ENCODE assay signal across 12 cellular contexts in genomic region chr2:207459990-207460757, GRCh38.
DNase-seq lines count a peak whose midpoint lies in the region; ATAC-seq and TF ChIP-seq lines count a peak whose summit lies in the region.
"Had no signal": no experiment of that assay in that cellular context is flagged by ENCODE, and none has a peak within 500 bp of the region (broad histone marks: within the 10 kb centered on the region; RNA-seq: fewer than 3 reads in every experiment).

No MANE protein-coding gene starts in this region.

- peaks cover 19% of the 10 kb centered on the region for H3K4me1 ChIP-seq in GM23248 (ENCODE audit: insufficient read depth)
- H3K4me1 ChIP-seq in spleen, result peaks cover 0 to 7% (median 0%) of the 10 kb centered on the region in 6 donors

- H3K9me3 ChIP-seq in GM23248 (ENCODE audit: low read depth) (no peaks in the 10 kb centered on the region), spleen (no peaks in the 10 kb centered on the region)

- ATAC-seq in GM18907 (IDR thresholded peaks at IDR 0.05; ENCODE audit: unreplicated experiment) (peak; percentile 84), GM21619 (IDR thresholded peaks at IDR 0.05; ENCODE audit: unreplicated experiment) (peak; percentile 79), HG03354 (IDR thresholded peaks at IDR 0.05; ENCODE audit: poor library complexity, severe bottlenecking, unreplicated experiment) (peak; percentile 69), memory B cell (ENCODE audit: low read depth) (peak; percentile 78)

- H3K9me3 Mint-ChIP-seq in memory B cell, result no peaks in the 10 kb centered on the region
- H3K9me3 Mint-ChIP-seq: activated naive CD8-positive, alpha-beta T cell treated with anti-CD3 and anti-CD28 coated beads, Interleukin-2, amount 10 ng/mL, durations not matched to agents 7 days and 5 days had no signal

- H3K79me2 ChIP-seq in GM23248 (ENCODE audit: insufficient read depth), result no peaks in the 10 kb centered on the region

- DNase-seq in memory B cell (ENCODE audit: low spot score in 2 of 2) (no peak), AG08395 (ENCODE audit: low spot score) (no peak), KG1 (lab: John Stamatoyannopoulos, UW) (no peak), GM23248 (no peak), spleen (no peak)
- DNase-seq: activated CD4-positive, CD25-positive, alpha-beta regulatory T cell; activated naive CD8-positive, alpha-beta T cell treated with anti-CD3 and anti-CD28 coated beads, Interleukin-2, amount 10 ng/mL, durations not matched to agents 7 days and 5 days; hippocampal formation; NCI-H187 had no signal

- H3K4me3 Mint-ChIP-seq in memory B cell, result no peak overlapping the region
- H3K4me3 Mint-ChIP-seq: activated naive CD8-positive, alpha-beta T cell treated with anti-CD3 and anti-CD28 coated beads, Interleukin-2, amount 10 ng/mL, durations not matched to agents 7 days and 5 days had no signal

- no peak overlapping the region for H3K9ac ChIP-seq in GM23248

- peaks cover 10% of the 10 kb centered on the region for H3K36me3 Mint-ChIP-seq in memory B cell
- H3K36me3 Mint-ChIP-seq: activated naive CD8-positive, alpha-beta T cell treated with anti-CD3 and anti-CD28 coated beads, Interleukin-2, amount 10 ng/mL, durations not matched to agents 7 days and 5 days had no signal

- TF ChIP-seq CTCF in spleen (IDR thresholded peaks at IDR 0.05 in 8 of 11, conservative IDR thresholded peaks at IDR 0.05 in 3 of 11), result no peak

- intact Hi-C loops in spleen (cut with DNase I; ENCODE audit: low total_unique reads), result no loop called here

- no peaks in the 10 kb centered on the region for H4K20me1 ChIP-seq in GM23248 (ENCODE audit: insufficient read depth)

- no peak overlapping the region for H2AFZ ChIP-seq in GM23248

- H3K27me3 ChIP-seq in GM23248 (replicated peaks; ENCODE audit: insufficient read depth) (no peaks in the 10 kb centered on the region), spleen (replicated peaks in 1 of 7) (no peaks in the 10 kb centered on the region)

- H3K4me2 ChIP-seq in GM23248 (ENCODE audit: unreplicated experiment), result no peak overlapping the region

- no peaks in the 10 kb centered on the region for H3K27me3 Mint-ChIP-seq in memory B cell
- H3K27me3 Mint-ChIP-seq: activated naive CD8-positive, alpha-beta T cell treated with anti-CD3 and anti-CD28 coated beads, Interleukin-2, amount 10 ng/mL, durations not matched to agents 7 days and 5 days had no signal

- H3K4me3 ChIP-seq in GM23248 (no peak overlapping the region), spleen (no peak overlapping the region)

- 56 to 60% methylated on average over 7 of the region's 7 CpGs for WGBS in GM23248 (ENCODE audit: low coverage in 1 of 2, low lambda C conversion rate in 2 of 2, missing lambda C conversion rate in 2 of 2), 2 experiments
- 62 to 78% (median 67%) methylated on average over 7 of the region's 7 CpGs for WGBS in spleen, 5 donors

- no peak overlapping the region for H3K27ac ChIP-seq in GM23248
- no peak overlapping the region for H3K27ac ChIP-seq in spleen

- peaks cover 15% of the 10 kb centered on the region; the same call in 1 of the 2 replicates for H3F3A ChIP-seq in GM23248 (ENCODE audit: insufficient read depth)

- no peak for TF ChIP-seq POLR2A in spleen (IDR thresholded peaks at IDR 0.05)

- peak overlapping the region; percentile 45 for H3K27ac Mint-ChIP-seq in memory B cell
- H3K27ac Mint-ChIP-seq: activated naive CD8-positive, alpha-beta T cell treated with anti-CD3 and anti-CD28 coated beads, Interleukin-2, amount 10 ng/mL, durations not matched to agents 7 days and 5 days had no signal

- no peaks in the 10 kb centered on the region for H3K36me3 ChIP-seq in GM23248 (ENCODE audit: low read depth)
- H3K36me3 ChIP-seq in spleen, result no peaks in the 10 kb centered on the region

- no peaks in the 10 kb centered on the region for H3K9me2 ChIP-seq in GM23248 (ENCODE audit: insufficient read depth)

- peaks cover 8% of the 10 kb centered on the region for H3K4me1 Mint-ChIP-seq in memory B cell

- in situ Hi-C loops in GM23248 (cut with MboI), result no loop called here
